17 cellular contexts compared by ENCODE assay signal in the genomic region with DNA sequence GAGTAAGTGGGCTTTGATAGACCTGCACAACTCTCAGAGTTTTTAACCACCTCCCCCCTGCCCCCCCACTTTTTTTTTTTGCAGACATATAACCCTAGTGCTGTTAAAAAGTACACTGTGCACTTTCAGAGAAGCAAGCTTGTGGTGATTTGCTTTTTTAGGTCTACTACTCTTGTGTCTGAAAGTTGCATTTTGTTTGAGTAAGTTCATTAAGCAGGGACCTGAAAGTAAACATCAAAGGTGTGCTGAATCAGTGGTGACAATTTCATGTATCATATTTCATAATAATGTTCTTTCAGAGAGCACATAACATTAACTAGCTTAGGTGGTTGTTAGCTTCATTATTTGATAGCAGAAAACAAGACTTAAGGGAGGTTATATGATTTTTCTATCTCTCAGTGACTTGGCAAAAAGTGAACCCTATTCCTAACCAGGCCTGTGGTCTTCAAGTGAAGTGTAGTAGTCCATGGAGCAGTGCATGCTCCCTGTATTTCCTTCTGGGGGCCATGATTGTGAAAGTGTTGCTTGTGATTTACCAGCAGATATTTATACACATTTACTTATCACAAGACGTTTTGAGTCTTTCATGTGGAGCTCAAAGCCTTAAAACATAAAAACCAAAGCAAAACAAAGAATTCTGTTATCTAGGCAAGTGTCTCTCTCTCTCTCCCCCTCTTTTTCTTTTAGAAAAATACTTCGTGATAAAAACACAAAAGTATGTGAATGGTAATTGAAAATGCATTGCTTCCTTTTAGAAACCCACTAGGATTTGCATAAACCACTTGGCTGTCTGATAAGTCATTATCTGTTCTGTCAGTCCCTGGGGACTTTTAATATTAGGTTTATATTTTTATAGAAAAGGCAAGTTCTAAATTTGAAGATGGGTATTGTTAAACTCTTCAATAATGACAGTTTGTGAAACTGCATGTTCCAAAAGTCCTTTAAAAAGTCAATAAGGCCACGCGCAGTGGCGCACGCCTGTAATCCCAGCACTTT. TPM values are rescaled to one million over a fixed set of nuclear protein-coding genes. Genes with fewer than 3 reads are reported as not detected.
DNase-seq lines count a peak whose midpoint lies in the region; ATAC-seq, FAIRE-seq and TF ChIP-seq lines count a peak whose summit lies in the region.
"Had no signal": no experiment of that assay in that cellular context is flagged by ENCODE, and none has a peak within 500 bp of the region (broad histone marks: within the 10 kb centered on the region; RNA-seq: fewer than 3 reads in every experiment).

No MANE protein-coding gene starts in this region.

- H3K27me3 ChIP-seq in uterus (no peaks in the 10 kb centered on the region), hepatocyte (no peaks in the 10 kb centered on the region)
- H3K27me3 ChIP-seq: neural progenitor cell, suprapubic skin had no signal

- H3K36me3 ChIP-seq in uterus (no peaks in the 10 kb centered on the region), hepatocyte (replicated peaks; ENCODE audit: insufficient read depth, low read depth) (no peaks in the 10 kb centered on the region)
- H3K36me3 ChIP-seq: neural progenitor cell, suprapubic skin had no signal

- no peak overlapping the region for H3K4me3 ChIP-seq in uterus
- no peak overlapping the region for H3K4me3 ChIP-seq in hepatocyte
- H3K4me3 ChIP-seq: neural progenitor cell, suprapubic skin had no signal

- WGBS in hepatocyte (ENCODE audit: low lambda C conversion rate, missing lambda C conversion rate), result 82% methylated on average over 6 of the region's 6 CpGs

- DNase-seq in GM12892 (ENCODE audit: insufficient read length) (no peak), uterus (no peak), hepatocyte (ENCODE audit: low spot score) (no peak), NCI-H446 (lab: John Stamatoyannopoulos, UW) (no peak)
- no peak for DNase-seq in stimulated activated naive CD8-positive, alpha-beta T cell treated with anti-CD3 and anti-CD28 coated beads, Interleukin-15, Interleukin-2, amounts not matched to agents 100 U/mL and 50 U/mL, for 24 hours
- DNase-seq: activated naive CD4-positive, alpha-beta T cell treated with anti-CD3 and anti-CD28 coated beads for 36 hours; CD8-positive, alpha-beta memory T cell; glutamatergic neuron; NCI-H2081; NCI-H774 had no signal

- H2AFZ ChIP-seq in hepatocyte, result no peak overlapping the region
- H2AFZ ChIP-seq: neural progenitor cell had no signal

- H3K4me1 ChIP-seq in uterus (no peaks in the 10 kb centered on the region), hepatocyte (ENCODE audit: insufficient read depth) (no peaks in the 10 kb centered on the region)
- H3K4me1 ChIP-seq: neural progenitor cell, suprapubic skin had no signal

- no peaks in the 10 kb centered on the region for H3K9me2 ChIP-seq in hepatocyte (replicated peaks; ENCODE audit: insufficient read depth)

- H3K4me2 ChIP-seq in hepatocyte, result no peak overlapping the region
- H3K4me2 ChIP-seq: neural progenitor cell had no signal

- no peak overlapping the region for H3K27ac ChIP-seq in uterus
- no peak overlapping the region for H3K27ac ChIP-seq in hepatocyte
- H3K27ac ChIP-seq: epithelial cell of prostate, neural progenitor cell, suprapubic skin had no signal

- intact Hi-C loops in uterus (cut with DNase I; ENCODE audit: low total_unique reads), result no loop called here

- H3K79me2 ChIP-seq in hepatocyte, result no peaks in the 10 kb centered on the region

- TF ChIP-seq POLR2A in GM12892 (IDR thresholded peaks at IDR 0.05; ENCODE audit: low read depth, low read length), result no peak
- TF ChIP-seq POLR2A in uterus (IDR thresholded peaks at IDR 0.05), result no peak

- peak; percentile 70 for FAIRE-seq in GM12892 (lab: Jason Lieb, UNC)

- TF ChIP-seq CTCF in uterus (IDR thresholded peaks at IDR 0.05) (no peak), hepatocyte (IDR thresholded peaks at IDR 0.05; ENCODE audit: poor library complexity) (no peak)

- H4K20me1 ChIP-seq in hepatocyte (ENCODE audit: insufficient read depth, poor library complexity, severe bottlenecking), result no peaks in the 10 kb centered on the region

- ATAC-seq in GM19328 (IDR thresholded peaks at IDR 0.05; ENCODE audit: unreplicated experiment) (peak; percentile 68), HG02798 (IDR thresholded peaks at IDR 0.05; ENCODE audit: poor library complexity, unreplicated experiment) (peak; percentile 40), HG03565 (IDR thresholded peaks at IDR 0.05; ENCODE audit: unreplicated experiment) (peak; percentile 64)
- no peak for ATAC-seq in stimulated activated naive CD8-positive, alpha-beta T cell treated with anti-CD3 and anti-CD28 coated beads, Interleukin-15, Interleukin-2, amounts not matched to agents 100 U/mL and 50 U/mL, for 24 hours

- no peaks in the 10 kb centered on the region for H3K9me3 ChIP-seq in uterus
- no peaks in the 10 kb centered on the region for H3K9me3 ChIP-seq in hepatocyte (ENCODE audit: low read depth)
- H3K9me3 ChIP-seq: suprapubic skin had no signal

RNA-seq across cellular contexts. Expression of gene RAG2, which starts 7.5 kb away (rescaled TPM):
- not detected for polyA plus RNA-seq in GM12892 (2012; ENCODE audit: missing spikeins)
- total RNA-seq in uterus (1 to 10 TPM in 1 of 4 donors, not detected in 3; 1.6 TPM), hepatocyte (not detected in 2 replicates)
- not detected in 2 replicates for polyA plus RNA-seq in hepatocyte
- total RNA-seq: activated naive CD4-positive, alpha-beta T cell treated with anti-CD3 and anti-CD28 coated beads for 36 hours; CD8-positive, alpha-beta memory T cell; mesenteric fat pad; suprapubic skin had no signal
- polyA plus RNA-seq: CD8-positive, alpha-beta memory T cell had no signal

RNA-seq across cellular contexts. Expression of gene IFTAP, which starts 11.2 kb away (rescaled TPM):
- polyA plus RNA-seq in GM12892 (2012; ENCODE audit: missing spikeins), result 8.4 TPM
- 10 to 100 TPM in 3 of 4 donors, 1 to 10 TPM in 1; 4.1 to 56.1 (median 17.4) TPM for total RNA-seq in uterus
- total RNA-seq in hepatocyte, result 34.1 and 40.3 TPM in 2 replicates
- 17.8 and 19.4 TPM in 2 replicates for polyA plus RNA-seq in hepatocyte

RNA-seq across cellular contexts. Expression of gene RAG1, which starts 37.7 kb away (rescaled TPM):
- 0.06 TPM for polyA plus RNA-seq in GM12892 (2012; ENCODE audit: missing spikeins)
- total RNA-seq in uterus (1 to 10 TPM in 1 of 4 donors, under 1 TPM in 3; 0.26 to 3.5 (median 0.78) TPM), hepatocyte (1.2 and 1.5 TPM in 2 replicates)
- polyA plus RNA-seq in hepatocyte, result 1.0 and 1.1 TPM in 2 replicates
